In genomic region chr19:739998-740715, GRCh38 we compare ENCODE assay signal across 19 cellular contexts. TPM values are rescaled to one million over a fixed set of nuclear protein-coding genes. Genes with fewer than 3 reads are reported as not detected.
DNase-seq lines count a peak whose midpoint lies in the region; ATAC-seq and TF ChIP-seq lines count a peak whose summit lies in the region.
"Had no signal": no experiment of that assay in that cellular context is flagged by ENCODE, and none has a peak within 500 bp of the region (broad histone marks: within the 10 kb centered on the region; RNA-seq: fewer than 3 reads in every experiment).

No MANE protein-coding gene starts in this region.

- peaks cover 5% of the 10 kb centered on the region for H3K27me3 Mint-ChIP-seq in activated CD4-positive, alpha-beta memory T cell treated with anti-CD3 and anti-CD28 coated beads for 36 hours
- H3K27me3 Mint-ChIP-seq in activated CD4-positive, alpha-beta memory T cell treated with anti-CD3 and anti-CD28 coated beads, Interleukin-2, amount 10 ng/mL, durations not matched to agents 7 days and 5 days, result no peaks in the 10 kb centered on the region
- H3K27me3 Mint-ChIP-seq in type B pancreatic cell, result no peaks in the 10 kb centered on the region

- no peaks in the 10 kb centered on the region for H3K9me3 ChIP-seq in Peyer's patch

- H3K4me3 Mint-ChIP-seq in activated CD4-positive, alpha-beta memory T cell treated with anti-CD3 and anti-CD28 coated beads for 36 hours, result no peak overlapping the region
- no peak overlapping the region for H3K4me3 Mint-ChIP-seq in activated CD4-positive, alpha-beta memory T cell treated with anti-CD3 and anti-CD28 coated beads, Interleukin-2, amount 10 ng/mL, durations not matched to agents 7 days and 5 days
- H3K4me3 Mint-ChIP-seq in type B pancreatic cell, result no peak overlapping the region

- H3K27ac Mint-ChIP-seq in activated CD4-positive, alpha-beta memory T cell treated with anti-CD3 and anti-CD28 coated beads for 36 hours, result peak overlapping the region; percentile 23
- no peak overlapping the region for H3K27ac Mint-ChIP-seq in activated CD4-positive, alpha-beta memory T cell treated with anti-CD3 and anti-CD28 coated beads, Interleukin-2, amount 10 ng/mL, durations not matched to agents 7 days and 5 days
- H3K27ac Mint-ChIP-seq in type B pancreatic cell, result peak overlapping the region; percentile 74

- no peaks in the 10 kb centered on the region for H3K36me3 ChIP-seq in Peyer's patch

- H3K36me3 Mint-ChIP-seq in activated CD4-positive, alpha-beta memory T cell treated with anti-CD3 and anti-CD28 coated beads for 36 hours, result no peaks in the 10 kb centered on the region
- no peaks in the 10 kb centered on the region for H3K36me3 Mint-ChIP-seq in activated CD4-positive, alpha-beta memory T cell treated with anti-CD3 and anti-CD28 coated beads, Interleukin-2, amount 10 ng/mL, durations not matched to agents 7 days and 5 days (ENCODE audit: low read depth)
- peaks cover 4% of the 10 kb centered on the region for H3K36me3 Mint-ChIP-seq in type B pancreatic cell

- peak overlapping the region in 2 of 4 donors; percentile 11 to 31 for H3K4me3 ChIP-seq in Peyer's patch
- H3K4me3 ChIP-seq: SK-N-MC had no signal

- no peaks in the 10 kb centered on the region for H3K4me1 Mint-ChIP-seq in activated CD4-positive, alpha-beta memory T cell treated with anti-CD3 and anti-CD28 coated beads for 36 hours (ENCODE audit: low read depth)
- H3K4me1 Mint-ChIP-seq in activated CD4-positive, alpha-beta memory T cell treated with anti-CD3 and anti-CD28 coated beads, Interleukin-2, amount 10 ng/mL, durations not matched to agents 7 days and 5 days, result no peaks in the 10 kb centered on the region
- peaks cover 4% of the 10 kb centered on the region for H3K4me1 Mint-ChIP-seq in type B pancreatic cell (ENCODE audit: unreplicated experiment)

- H3K27me3 ChIP-seq in Peyer's patch, result no peaks in the 10 kb centered on the region

- H3K9me3 Mint-ChIP-seq in activated CD4-positive, alpha-beta memory T cell treated with anti-CD3 and anti-CD28 coated beads for 36 hours, result peaks cover 6% of the 10 kb centered on the region
- peaks cover 7% of the 10 kb centered on the region for H3K9me3 Mint-ChIP-seq in activated CD4-positive, alpha-beta memory T cell treated with anti-CD3 and anti-CD28 coated beads, Interleukin-2, amount 10 ng/mL, durations not matched to agents 7 days and 5 days
- H3K9me3 Mint-ChIP-seq in type B pancreatic cell, result no peaks in the 10 kb centered on the region

- H3K27ac ChIP-seq in Peyer's patch, result peak overlapping the region in 3 of 4 donors; percentile 80 to 94 (median 90)
- H3K27ac ChIP-seq: C4-2B, SK-N-MC had no signal

- intact Hi-C loops in activated CD4-positive, alpha-beta memory T cell treated with anti-CD3 and anti-CD28 coated beads for 36 hours (cut with micrococcal nuclease), result no loop called here

- ATAC-seq in left lobe of liver, result peak; percentile 50

- peaks cover 0 to 28% (median 1%) of the 10 kb centered on the region in 4 donors for H3K4me1 ChIP-seq in Peyer's patch

- CTCF ChIA-PET in activated CD4-positive, alpha-beta memory T cell treated with anti-CD3 and anti-CD28 coated beads for 36 hours (lab: Charles Lee), result no interaction called here
- CTCF ChIA-PET in activated CD4-positive, alpha-beta memory T cell treated with anti-CD3 and anti-CD28 coated beads, Interleukin-2, amount 10 ng/mL, durations not matched to agents 7 days and 5 days (lab: Charles Lee), result no interaction called here

- DNase-seq in activated CD4-positive, alpha-beta memory T cell treated with anti-CD3 and anti-CD28 coated beads for 36 hours, result no peak
- no peak for DNase-seq in activated CD4-positive, alpha-beta memory T cell treated with anti-CD3 and anti-CD28 coated beads, Interleukin-2, amount 10 ng/mL, durations not matched to agents 7 days and 5 days
- DNase-seq in Peyer's patch, result peak in 2 of 3 donors; percentile 73 to 83
- no peak for DNase-seq in left lobe of liver (ENCODE audit: low spot score)
- no peak for DNase-seq in type B pancreatic cell (ENCODE audit: extremely low spot score, unreplicated experiment)
- DNase-seq in stimulated activated CD4-positive, alpha-beta T cell treated with anti-CD3 and anti-CD28 coated beads, Interleukin-2, amount 100 ng/mL, for 24 hours, result no peak
- DNase-seq in epidermal melanocyte (ENCODE audit: insufficient read length, low spot score), result no peak
- DNase-seq in cortex of kidney (lab: John Stamatoyannopoulos, UW), result no peak
- DNase-seq: COR-L47; DMS153; Karpas-422; MM.1S; NCI-H1930; NCI-H226; NCI-H526; NK-92 treated with Interleukin-12 subunit alpha and Interleukin-12 subunit beta, amount 100 ng/mL, for 24 hours; OCI-M1 had no signal

- peak; percentile 27 to 37 for TF ChIP-seq POLR2A in Peyer's patch (IDR thresholded peaks at IDR 0.05)

- POLR2A ChIA-PET in activated CD4-positive, alpha-beta memory T cell treated with anti-CD3 and anti-CD28 coated beads for 36 hours (lab: Charles Lee), result no interaction called here
- POLR2A ChIA-PET in activated CD4-positive, alpha-beta memory T cell treated with anti-CD3 and anti-CD28 coated beads, Interleukin-2, amount 10 ng/mL, durations not matched to agents 7 days and 5 days (lab: Charles Lee), result interaction anchor here (0.7 kb wide), 1 partner anchor 60 kb away, joined by 3 read pairs; no protein-coding TSS in a partner anchor

- no peak for TF ChIP-seq CTCF in Peyer's patch (IDR thresholded peaks at IDR 0.05)
- TF ChIP-seq CTCF in type B pancreatic cell (conservative IDR thresholded peaks at IDR 0.05), result no peak

RNA-seq across cellular contexts. Expression of gene MISP, which starts 10.8 kb away (rescaled TPM):
- not detected for total RNA-seq in activated CD4-positive, alpha-beta memory T cell treated with anti-CD3 and anti-CD28 coated beads for 36 hours
- not detected for total RNA-seq in activated CD4-positive, alpha-beta memory T cell treated with anti-CD3 and anti-CD28 coated beads, Interleukin-2, amount 10 ng/mL, durations not matched to agents 7 days and 5 days
- 100 to 1,000 TPM; 116 to 828 (median 637) TPM for total RNA-seq in Peyer's patch
- total RNA-seq in left lobe of liver, result 0.18 TPM
- total RNA-seq in type B pancreatic cell (ENCODE audit: low replicate concordance), result 9.4 and 20.8 TPM in 2 replicates

RNA-seq across cellular contexts. Expression of gene PALM, which starts 31.4 kb away (rescaled TPM):
- under 1 TPM in 1 of 2 experiments, not detected in 1; 0.17 TPM for total RNA-seq in activated CD4-positive, alpha-beta memory T cell treated with anti-CD3 and anti-CD28 coated beads for 36 hours
- not detected for total RNA-seq in activated CD4-positive, alpha-beta memory T cell treated with anti-CD3 and anti-CD28 coated beads, Interleukin-2, amount 10 ng/mL, durations not matched to agents 7 days and 5 days
- total RNA-seq in Peyer's patch (10 to 100 TPM in 3 of 4 donors, 1 to 10 TPM in 1; 7.5 to 33.8 (median 21.6) TPM), left lobe of liver (6.6 TPM), type B pancreatic cell (ENCODE audit: low replicate concordance) (63.3 and 64.1 TPM in 2 replicates)

RNA-seq across cellular contexts. Expression of gene PRSS57, which starts 44.9 kb away (rescaled TPM):
- not detected for total RNA-seq in activated CD4-positive, alpha-beta memory T cell treated with anti-CD3 and anti-CD28 coated beads for 36 hours
- not detected for total RNA-seq in activated CD4-positive, alpha-beta memory T cell treated with anti-CD3 and anti-CD28 coated beads, Interleukin-2, amount 10 ng/mL, durations not matched to agents 7 days and 5 days
- total RNA-seq in Peyer's patch (not detected), left lobe of liver (not detected), type B pancreatic cell (ENCODE audit: low replicate concordance) (not detected in 2 replicates)

RNA-seq across cellular contexts. Expression of gene PTBP1, which starts 57.1 kb away (rescaled TPM):
- total RNA-seq in activated CD4-positive, alpha-beta memory T cell treated with anti-CD3 and anti-CD28 coated beads for 36 hours, result 100 to 1,000 TPM; 464 to 465 TPM
- 100 to 1,000 TPM; 385 to 406 TPM for total RNA-seq in activated CD4-positive, alpha-beta memory T cell treated with anti-CD3 and anti-CD28 coated beads, Interleukin-2, amount 10 ng/mL, durations not matched to agents 7 days and 5 days
- total RNA-seq in Peyer's patch, result 100 to 1,000 TPM; 173 to 436 (median 229) TPM
- 115 TPM for total RNA-seq in left lobe of liver
- 416 and 496 TPM in 2 replicates for total RNA-seq in type B pancreatic cell (ENCODE audit: low replicate concordance)

Comparison
In these comparisons a context has a peak if more than half of its experiments do, and no peak if none do; other contexts are left out.
1. DNase-seq: peak in Peyer's patch (2 of 3); none in activated CD4-positive, alpha-beta memory T cell treated with anti-CD3 and anti-CD28 coated beads for 36 hours (single experiment), activated CD4-positive, alpha-beta memory T cell treated with anti-CD3 and anti-CD28 coated beads, Interleukin-2, amount 10 ng/mL, durations not matched to agents 7 days and 5 days (single experiment), left lobe of liver (single experiment), type B pancreatic cell (single experiment), stimulated activated CD4-positive, alpha-beta T cell treated with anti-CD3 and anti-CD28 coated beads, Interleukin-2, amount 100 ng/mL, for 24 hours (0 of 2), epidermal melanocyte (single experiment) and cortex of kidney (single experiment).